ENCODE assay signal across 1 cellular context in genomic region chr9:122186301-122186700, GRCh38.
TF ChIP-seq lines count a peak whose summit lies in the region.

No MANE protein-coding gene starts in this region.

TF ChIP-seq in GM23338, 12 proteins besides CTCF, POLR2A, EP300 and RAD21 (continued from another document):
- TF ChIP-seq REST (IDR thresholded peaks at IDR 0.05; ENCODE audit: unreplicated experiment) (no peak), POLR2AphosphoS5 (IDR thresholded peaks at IDR 0.05; ENCODE audit: low read depth) (no peak), NANOG (IDR thresholded peaks at IDR 0.05; ENCODE audit: borderline replicate concordance) (no peak), EZH2 (IDR thresholded peaks at IDR 0.05; ENCODE audit: low read depth, unreplicated experiment) (no peak)
